Comparison of ENCODE assay signal across 23 cellular contexts in the genomic region with DNA sequence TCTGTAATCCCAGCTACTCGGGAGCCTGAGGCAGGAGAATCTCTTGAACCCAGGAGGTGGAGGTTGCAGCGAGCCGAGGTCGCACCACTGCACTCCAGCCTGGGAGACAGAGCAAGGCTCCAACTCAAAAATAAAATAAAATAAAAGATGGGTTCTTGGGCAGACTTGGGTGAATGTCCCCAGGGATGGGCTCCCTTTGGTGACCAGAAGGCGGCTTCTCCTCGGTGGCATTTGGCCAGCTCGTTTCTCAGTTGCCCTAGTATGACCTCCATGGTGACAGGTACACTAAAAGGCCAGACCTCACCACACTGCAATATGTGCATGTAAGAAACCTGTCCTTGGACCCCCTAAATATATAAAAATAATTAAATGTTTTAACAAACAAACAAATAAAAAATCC.
DNase-seq lines count a peak whose midpoint lies in the region; FAIRE-seq and TF ChIP-seq lines count a peak whose summit lies in the region.
"Had no signal": no experiment of that assay in that cellular context is flagged by ENCODE, and none has a peak within 500 bp of the region (broad histone marks: within the 10 kb centered on the region; RNA-seq: fewer than 3 reads in every experiment).

No MANE protein-coding gene starts in this region.

- no peak overlapping the region for H3K4me2 ChIP-seq in PC-9
- H3K4me2 ChIP-seq: BLaER1 had no signal

- TF ChIP-seq CTCF in WERI-Rb-1 (IDR thresholded peaks at IDR 0.05; ENCODE audit: low read depth, low read length) (no peak; the same call in 1 of the 2 replicates), kidney (IDR thresholded peaks at IDR 0.05; ENCODE audit: borderline replicate concordance, extremely low read depth, insufficient read depth) (no peak), transverse colon (IDR thresholded peaks at IDR 0.05) (no peak), PC-9 (conservative IDR thresholded peaks at IDR 0.05) (no peak)

- DNase-seq in WERI-Rb-1 (peak; percentile 52), kidney (peak; percentile 7), posterior vena cava (ENCODE audit: low spot score) (peak; percentile 44), transverse colon (peak; percentile 3), nucleus accumbens (lab: John Stamatoyannopoulos, UW) (no peak), PC-9 (no peak)
- no peak for DNase-seq in stimulated activated CD4-positive, alpha-beta T cell treated with anti-CD3 and anti-CD28 coated beads, Interleukin-12 subunit alpha, Interleukin-12 subunit beta, amount 100 ng/mL, for 4 hours
- DNase-seq: 8988T; ACHN; BE2C; C1 segment of cervical spinal cord; Caco-2; Calu3; CD4-positive, alpha-beta memory T cell; CD4-positive, CD25-positive, alpha-beta regulatory T cell; DMS79 treated with DMSO at 0.1 percent for 48 hours; GF-D8 had no signal

- intact Hi-C loops in kidney (cut with DNase I): no loop called here
- intact Hi-C loops in posterior vena cava (cut with DNase I): no loop called here
- intact Hi-C loops in transverse colon (cut with DNase I; ENCODE audit: low total_unique reads): no loop called here
- intact Hi-C loops in PC-9 (cut with micrococcal nuclease; ENCODE audit: unreplicated experiment): no loop called here

- H3K4me1 ChIP-seq in kidney (ENCODE audit: control insufficient read depth in 1 of 2, insufficient read depth in 1 of 2, low read depth in 1 of 2, low read length in 2 of 2) (peaks cover 4% of the 10 kb centered on the region in 2 donors), transverse colon (peaks cover 9 to 23% (median 18%) of the 10 kb centered on the region in 4 donors), PC-9 (replicated peaks; ENCODE audit: insufficient read depth) (no peaks in the 10 kb centered on the region)
- H3K4me1 ChIP-seq: BE2C, Caco-2 had no signal

- no TSS peak for BruUV-seq in PC-9 (replicated peaks; lab: Mats Ljungman, UMichigan)

- H3K9me3 ChIP-seq in WERI-Rb-1 (ENCODE audit: severe bottlenecking) (no peaks in the 10 kb centered on the region), kidney (ENCODE audit: control insufficient read depth in 1 of 2, low read length in 2 of 2) (no peaks in the 10 kb centered on the region), transverse colon (no peaks in the 10 kb centered on the region), PC-9 (ENCODE audit: insufficient read depth, low read depth) (no peaks in the 10 kb centered on the region)
- H3K9me3 ChIP-seq: BE2C, BLaER1, Caco-2 had no signal

- no peak for FAIRE-seq in kidney (lab: Jason Lieb, UNC)
- FAIRE-seq: A204.1, D721Med, G401.6, GM12891, GM19239 had no signal

- CTCF ChIA-PET in PC-9 (lab: Charles Lee): no interaction called here

- no peaks in the 10 kb centered on the region for H3K9me2 ChIP-seq in PC-9 (ENCODE audit: insufficient read depth)

- no peaks in the 10 kb centered on the region for H3K27me3 ChIP-seq in WERI-Rb-1 (ENCODE audit: insufficient read depth, low read depth, severe bottlenecking)
- no peaks in the 10 kb centered on the region for H3K27me3 ChIP-seq in transverse colon
- H3K27me3 ChIP-seq in PC-9 (ENCODE audit: insufficient read depth, low read depth): no peaks in the 10 kb centered on the region
- H3K27me3 ChIP-seq: BE2C, BLaER1 had no signal

- TF ChIP-seq POLR2A in transverse colon (IDR thresholded peaks at IDR 0.05): no peak

- H3K27ac ChIP-seq in WERI-Rb-1: peak overlapping the region; percentile 50
- H3K27ac ChIP-seq in kidney (ENCODE audit: low read depth in 2 of 2, low read length in 2 of 2): no peak overlapping the region
- no peak overlapping the region for H3K27ac ChIP-seq in transverse colon
- no peak overlapping the region for H3K27ac ChIP-seq in PC-9
- H3K27ac ChIP-seq: BLaER1 had no signal

- TF ChIP-seq EP300 in transverse colon (IDR thresholded peaks at IDR 0.05; ENCODE audit: low read depth): no peak

- H4K20me1 ChIP-seq in PC-9 (ENCODE audit: insufficient read depth): no peaks in the 10 kb centered on the region; the same call in 1 of the 2 replicates
- H4K20me1 ChIP-seq: BLaER1 had no signal

- H3K9ac ChIP-seq in kidney (ENCODE audit: low read length in 2 of 2): no peak overlapping the region
- H3K9ac ChIP-seq: BLaER1 had no signal

- H3K36me3 ChIP-seq in WERI-Rb-1: no peaks in the 10 kb centered on the region
- no peaks in the 10 kb centered on the region for H3K36me3 ChIP-seq in kidney (ENCODE audit: control insufficient read depth in 1 of 2, insufficient read depth in 2 of 2, low read length in 2 of 2)
- H3K36me3 ChIP-seq in transverse colon: no peaks in the 10 kb centered on the region
- no peaks in the 10 kb centered on the region for H3K36me3 ChIP-seq in PC-9 (ENCODE audit: low read depth)
- H3K36me3 ChIP-seq: BE2C, BLaER1 had no signal

- 95 to 100% methylated on average over 4 to 7 of the region's 7 CpGs for WGBS in transverse colon (ENCODE audit: low coverage in 1 of 2), 2 donors

- no peaks in the 10 kb centered on the region for H3K79me2 ChIP-seq in PC-9 (ENCODE audit: low read depth)

- POLR2A ChIA-PET in PC-9 (lab: Charles Lee; ENCODE audit: unreplicated experiment): no interaction called here

- H3K4me3 ChIP-seq in WERI-Rb-1 (ENCODE audit: low read depth, low read length) (no peak overlapping the region), kidney (ENCODE audit: low read length in 2 of 2) (no peak overlapping the region), transverse colon (no peak overlapping the region), PC-9 (no peak overlapping the region)
- H3K4me3 ChIP-seq: BLaER1 had no signal

- no peak overlapping the region for H2AFZ ChIP-seq in PC-9

- H3F3A ChIP-seq in PC-9 (ENCODE audit: insufficient read depth, low read depth): no peaks in the 10 kb centered on the region

- in situ Hi-C loops in transverse colon (cut with MboI; ENCODE audit: low pct_ligation_motif_present in 1 of 4, low pct_unique_long_range_greater_than_20kb in 1 of 4, low sequenced_read_pairs in 3 of 4): no loop called here

Comparison
In these comparisons a context has a peak if more than half of its experiments do, and no peak if none do; other contexts are left out.
1. DNase-seq: peak in WERI-Rb-1 (single experiment), kidney (single experiment), posterior vena cava (single experiment) and transverse colon (single experiment); none in nucleus accumbens (0 of 56), PC-9 (0 of 2) and stimulated activated CD4-positive, alpha-beta T cell treated with anti-CD3 and anti-CD28 coated beads, Interleukin-12 subunit alpha, Interleukin-12 subunit beta, amount 100 ng/mL, for 4 hours (single experiment).